ENCODE assay signal across 14 cellular contexts in the genomic region with DNA sequence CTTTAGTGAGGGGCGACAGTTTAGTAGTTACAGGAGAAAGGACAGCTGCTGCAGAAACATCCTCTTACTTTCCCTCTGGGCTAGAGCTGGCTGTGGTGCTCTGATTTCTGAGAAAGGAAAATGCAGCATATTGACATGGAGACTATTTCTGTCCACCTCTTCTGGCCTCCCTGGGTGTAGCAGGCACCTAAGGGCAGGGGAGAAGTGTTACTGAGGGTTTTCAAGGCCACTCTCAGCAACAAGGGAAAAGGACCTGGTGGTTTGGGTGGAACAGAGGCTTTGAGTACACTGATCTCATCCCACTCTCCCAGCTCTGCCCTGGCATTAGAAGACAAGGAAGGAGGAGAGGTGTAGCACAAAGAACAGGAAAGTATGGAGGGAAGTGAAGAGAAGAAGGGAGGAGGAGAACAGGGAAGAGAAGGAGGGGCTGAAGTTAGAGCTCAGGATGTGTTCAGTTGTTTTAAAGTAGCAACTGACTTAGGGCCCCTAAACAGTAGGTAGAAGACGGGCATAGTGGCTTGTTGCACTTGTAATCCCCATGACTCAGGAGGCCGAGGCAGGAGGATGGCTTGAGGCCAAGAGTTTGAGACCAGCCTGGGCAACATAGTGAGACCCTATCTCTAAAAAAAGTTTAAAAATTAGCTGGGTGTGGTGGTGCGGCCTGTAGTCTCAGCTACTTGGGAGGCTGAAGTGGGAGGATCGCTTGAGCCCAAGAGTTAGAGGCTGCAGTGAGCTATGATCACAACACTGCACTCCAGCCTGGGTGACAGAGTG. TPM values are rescaled to one million over a fixed set of nuclear protein-coding genes. Genes with fewer than 3 reads are reported as not detected.
DNase-seq lines count a peak whose midpoint lies in the region; ATAC-seq and TF ChIP-seq lines count a peak whose summit lies in the region.
"Had no signal": no experiment of that assay in that cellular context is flagged by ENCODE, and none has a peak within 500 bp of the region (broad histone marks: within the 10 kb centered on the region; RNA-seq: fewer than 3 reads in every experiment).

No MANE protein-coding gene starts in this region.

- no peak overlapping the region for H4K5ac ChIP-seq in mesendoderm (ENCODE audit: low read length)

- peaks cover 3% of the 10 kb centered on the region for H3K36me3 Mint-ChIP-seq in activated naive CD4-positive, alpha-beta T cell treated with anti-CD3 and anti-CD28 coated beads for 36 hours (ENCODE audit: low read depth)
- H3K36me3 Mint-ChIP-seq in MCF 10A (ENCODE audit: insufficient read depth, unreplicated experiment), result no peaks in the 10 kb centered on the region

- peaks cover 9% of the 10 kb centered on the region for H3K4me1 ChIP-seq in mesendoderm (ENCODE audit: control insufficient read depth, low read depth, low read length)
- H3K4me1 ChIP-seq in upper lobe of left lung, result peaks cover 34 to 52% (median 42%) of the 10 kb centered on the region in 4 donors

- DNase-seq in activated naive CD4-positive, alpha-beta T cell treated with anti-CD3 and anti-CD28 coated beads for 36 hours, result no peak
- DNase-seq in activated naive CD4-positive, alpha-beta T cell treated with anti-CD3 and anti-CD28 coated beads, Interleukin-2, amount 50 U/mL, for 16 hours, result no peak
- no peak for DNase-seq in MCF 10A (ENCODE audit: unreplicated experiment)
- no peak for DNase-seq in mesendoderm
- DNase-seq in upper lobe of left lung, result peak in 1 of 2 donors; percentile 85
- no peak for DNase-seq in NCI-H2227 treated with DMSO at 0.1 percent for 48 hours (lab: John Stamatoyannopoulos, UW)
- no peak for DNase-seq in MG63
- DNase-seq: activated CD4-positive, alpha-beta T cell treated with anti-CD3 and anti-CD28 coated beads for 36 hours; activated T-cell treated with anti-CD3 and anti-CD28 coated beads, Interleukin-2, amount 50 U/mL, for 48 hours; Kasumi-1; nucleus accumbens; T-helper 1 cell had no signal

- TF ChIP-seq POLR2A in upper lobe of left lung (IDR thresholded peaks at IDR 0.05), result peak in 1 of 4 donors; percentile 32

- peak in 1 of 4 donors; percentile 66 for TF ChIP-seq EP300 in upper lobe of left lung (IDR thresholded peaks at IDR 0.05)

- H3K9ac ChIP-seq in mesendoderm (ENCODE audit: low read length), result no peak overlapping the region

- H3K4me3 ChIP-seq in mesendoderm (ENCODE audit: low read length), result no peak overlapping the region
- H3K4me3 ChIP-seq in upper lobe of left lung, result no peak overlapping the region
- H3K4me3 ChIP-seq in MG63, result no peak overlapping the region

- H2BK5ac ChIP-seq in mesendoderm (ENCODE audit: low read length), result no peak overlapping the region

- no peak overlapping the region for H3K4me2 ChIP-seq in mesendoderm (ENCODE audit: low read length)

- BruUV-seq in MCF 10A (replicated peaks; lab: Mats Ljungman, UMichigan), result no TSS peak

- peak overlapping the region; percentile 42 for H3K56ac ChIP-seq in mesendoderm (ENCODE audit: low read length)

- H3K23ac ChIP-seq in mesendoderm (ENCODE audit: low read length), result no peak overlapping the region

- H3K9me3 ChIP-seq in upper lobe of left lung, result peaks cover 0 to 5% (median 0%) of the 10 kb centered on the region in 4 donors
- peaks cover 5% of the 10 kb centered on the region; the same call in 1 of the 2 replicates for H3K9me3 ChIP-seq in MG63

- no peaks in the 10 kb centered on the region for H3K27me3 ChIP-seq in mesendoderm (ENCODE audit: insufficient read depth, low read length, poor library complexity)
- H3K27me3 ChIP-seq in upper lobe of left lung, result no peaks in the 10 kb centered on the region
- no peaks in the 10 kb centered on the region for H3K27me3 ChIP-seq in MG63

- no peak overlapping the region for H3K4ac ChIP-seq in mesendoderm (ENCODE audit: low read depth, low read length)

- POLR2A ChIA-PET in MCF 10A (lab: Yijun Ruan, JAX), result interaction anchor here (1.4 to 6.1 kb wide), 5 partner anchors 11 to 59 kb away, joined by 5 to 130 read pairs (median 9); a partner anchor contains a TSS

- TF ChIP-seq CTCF in MCF 10A (IDR thresholded peaks at IDR 0.05; ENCODE audit: unreplicated experiment) (no peak), upper lobe of left lung (IDR thresholded peaks at IDR 0.05) (no peak)

- no peak overlapping the region for H4K8ac ChIP-seq in mesendoderm (ENCODE audit: low read depth, low read length)

- H2AK5ac ChIP-seq in mesendoderm (ENCODE audit: low read length), result no peak overlapping the region

- H3K18ac ChIP-seq in mesendoderm (ENCODE audit: low read length), result no peak overlapping the region

- H3K27ac Mint-ChIP-seq in activated naive CD4-positive, alpha-beta T cell treated with anti-CD3 and anti-CD28 coated beads for 36 hours, result peak overlapping the region; percentile 38
- peak overlapping the region; percentile 85 for H3K27ac Mint-ChIP-seq in MCF 10A (ENCODE audit: low read depth, unreplicated experiment)
- H3K27ac Mint-ChIP-seq: activated CD4-positive, alpha-beta T cell treated with anti-CD3 and anti-CD28 coated beads for 36 hours had no signal

- H3K27me3 Mint-ChIP-seq in activated naive CD4-positive, alpha-beta T cell treated with anti-CD3 and anti-CD28 coated beads for 36 hours (ENCODE audit: low read depth), result no peaks in the 10 kb centered on the region
- H3K27me3 Mint-ChIP-seq in MCF 10A (ENCODE audit: insufficient read depth, unreplicated experiment), result no peaks in the 10 kb centered on the region

- H2BK120ac ChIP-seq in mesendoderm (ENCODE audit: low read depth, low read length), result no peak overlapping the region

- CTCF ChIA-PET in activated naive CD4-positive, alpha-beta T cell treated with anti-CD3 and anti-CD28 coated beads for 36 hours (lab: Charles Lee), result interaction anchor here (0.6 to 1.2 kb wide), 4 partner anchors 8 to 84 kb away, joined by 3 to 4 read pairs (median 3); no protein-coding TSS in a partner anchor
- CTCF ChIA-PET in MCF 10A (lab: Yijun Ruan, JAX), result interaction anchor here (0.6 to 2.1 kb wide), 5 partner anchors 14 to 1624 kb away, joined by 3 to 8 read pairs (median 4); a partner anchor contains a TSS

- H3K36me3 ChIP-seq in mesendoderm (ENCODE audit: control insufficient read depth, insufficient read depth, low read length) (no peaks in the 10 kb centered on the region), upper lobe of left lung (no peaks in the 10 kb centered on the region), MG63 (no peaks in the 10 kb centered on the region)

- no peaks in the 10 kb centered on the region for H3K79me1 ChIP-seq in mesendoderm (ENCODE audit: low read length)

- no CpG with 5 or more reads among the region's 5 CpGs for WGBS in mesendoderm (ENCODE audit: extremely low coverage, insufficient coverage, low lambda C conversion rate)
- 76 to 77% methylated on average over 5 of the region's 5 CpGs for WGBS in upper lobe of left lung, 2 donors

- peaks cover 5% of the 10 kb centered on the region for H3K9me3 Mint-ChIP-seq in activated naive CD4-positive, alpha-beta T cell treated with anti-CD3 and anti-CD28 coated beads for 36 hours
- H3K9me3 Mint-ChIP-seq in MCF 10A (ENCODE audit: unreplicated experiment), result no peaks in the 10 kb centered on the region

- no peak overlapping the region for H2BK15ac ChIP-seq in mesendoderm (replicated peaks; ENCODE audit: low read depth)

- H3K27ac ChIP-seq in mesendoderm (ENCODE audit: low read depth, low read length), result no peak overlapping the region
- peak overlapping the region in 3 of 4 donors; percentile 94 to 99 (median 97) for H3K27ac ChIP-seq in upper lobe of left lung

- H3K4me1 Mint-ChIP-seq in activated naive CD4-positive, alpha-beta T cell treated with anti-CD3 and anti-CD28 coated beads for 36 hours (ENCODE audit: low read depth), result peaks cover 15% of the 10 kb centered on the region
- H3K4me1 Mint-ChIP-seq in MCF 10A (ENCODE audit: insufficient read depth, unreplicated experiment), result peaks cover 43% of the 10 kb centered on the region

- intact Hi-C loops in activated naive CD4-positive, alpha-beta T cell treated with anti-CD3 and anti-CD28 coated beads for 36 hours (cut with micrococcal nuclease), result no loop called here
- intact Hi-C loops in MCF 10A (cut with micrococcal nuclease), result no loop called here

- H3K4me3 Mint-ChIP-seq in activated naive CD4-positive, alpha-beta T cell treated with anti-CD3 and anti-CD28 coated beads for 36 hours, result no peak overlapping the region
- no peak overlapping the region for H3K4me3 Mint-ChIP-seq in MCF 10A (ENCODE audit: unreplicated experiment)
- H3K4me3 Mint-ChIP-seq: activated CD4-positive, alpha-beta T cell treated with anti-CD3 and anti-CD28 coated beads for 36 hours had no signal

- no peaks in the 10 kb centered on the region for H3K79me2 ChIP-seq in mesendoderm (ENCODE audit: control insufficient read depth, insufficient read depth, low read length)

- ATAC-seq in upper lobe of left lung (ENCODE audit: low FRiP score in 2 of 2), result no peak
- no peak for ATAC-seq in HG02759 (IDR thresholded peaks at IDR 0.05; ENCODE audit: unreplicated experiment)
- ATAC-seq: activated CD4-positive, alpha-beta T cell treated with anti-CD3 and anti-CD28 coated beads for 36 hours; left colon had no signal

RNA-seq across cellular contexts. Expression of a gene that starts 40.2 kb away (rescaled TPM):
- total RNA-seq in activated naive CD4-positive, alpha-beta T cell treated with anti-CD3 and anti-CD28 coated beads for 36 hours, result 10 to 100 TPM; 94.6 to 99.8 TPM
- total RNA-seq in MCF 10A (2022) (73.4 and 76.5 TPM in 2 replicates), upper lobe of left lung (100 to 1,000 TPM; 153 to 226 (median 175) TPM)
- polyA plus RNA-seq in mesendoderm (2013, experiment 1 of 2), result 49.3 TPM
- polyA plus RNA-seq in mesendoderm (2013, experiment 2 of 2), result 49.4 TPM
- total RNA-seq in MG63 (2014; rRNA removed; shearing (Covaris generic); ENCODE audit: low replicate concordance), result 73.2 and 73.3 TPM in 2 replicates

RNA-seq across cellular contexts. Expression of a gene that starts 54.6 kb away (rescaled TPM):
- 10 to 100 TPM; 11.3 to 11.9 TPM for total RNA-seq in activated naive CD4-positive, alpha-beta T cell treated with anti-CD3 and anti-CD28 coated beads for 36 hours
- total RNA-seq in MCF 10A (2022) (1.9 and 3.0 TPM in 2 replicates), upper lobe of left lung (10 to 100 TPM in 1 of 6 donors, 1 to 10 TPM in 4, not detected in 1; 4.7 to 18.8 (median 7.7) TPM)
- polyA plus RNA-seq in mesendoderm (2013, experiment 1 of 2), result 10.9 TPM
- 10.4 TPM for polyA plus RNA-seq in mesendoderm (2013, experiment 2 of 2)
- total RNA-seq in MG63 (2014; rRNA removed; shearing (Covaris generic); ENCODE audit: low replicate concordance), result 11.2 and 16.9 TPM in 2 replicates
